1 cellular context compared by ENCODE assay signal in genomic region chr1:206703647-206704046, GRCh38.
TF ChIP-seq lines count a peak whose summit lies in the region.

No MANE protein-coding gene starts in this region.

TF ChIP-seq in GM23338, 12 proteins besides CTCF, POLR2A, EP300 and RAD21 (continued from another document):
- TF ChIP-seq REST (IDR thresholded peaks at IDR 0.05; ENCODE audit: unreplicated experiment) (no peak), NANOG (IDR thresholded peaks at IDR 0.05; ENCODE audit: borderline replicate concordance) (no peak), JUNB (IDR thresholded peaks at IDR 0.05; ENCODE audit: unreplicated experiment) (no peak), ZNF462 (CRISPR knock-in tag; IDR thresholded peaks at IDR 0.05) (no peak), EZH2phosphoT487 (IDR thresholded peaks at IDR 0.05; ENCODE audit: unreplicated experiment) (no peak), POLR2AphosphoS5 (IDR thresholded peaks at IDR 0.05; ENCODE audit: low read depth) (no peak), EZH2 (IDR thresholded peaks at IDR 0.05; ENCODE audit: low read depth, unreplicated experiment) (no peak)
TF ChIP-seq in GM23338: peak in this region for 0.
